In the genomic region with DNA sequence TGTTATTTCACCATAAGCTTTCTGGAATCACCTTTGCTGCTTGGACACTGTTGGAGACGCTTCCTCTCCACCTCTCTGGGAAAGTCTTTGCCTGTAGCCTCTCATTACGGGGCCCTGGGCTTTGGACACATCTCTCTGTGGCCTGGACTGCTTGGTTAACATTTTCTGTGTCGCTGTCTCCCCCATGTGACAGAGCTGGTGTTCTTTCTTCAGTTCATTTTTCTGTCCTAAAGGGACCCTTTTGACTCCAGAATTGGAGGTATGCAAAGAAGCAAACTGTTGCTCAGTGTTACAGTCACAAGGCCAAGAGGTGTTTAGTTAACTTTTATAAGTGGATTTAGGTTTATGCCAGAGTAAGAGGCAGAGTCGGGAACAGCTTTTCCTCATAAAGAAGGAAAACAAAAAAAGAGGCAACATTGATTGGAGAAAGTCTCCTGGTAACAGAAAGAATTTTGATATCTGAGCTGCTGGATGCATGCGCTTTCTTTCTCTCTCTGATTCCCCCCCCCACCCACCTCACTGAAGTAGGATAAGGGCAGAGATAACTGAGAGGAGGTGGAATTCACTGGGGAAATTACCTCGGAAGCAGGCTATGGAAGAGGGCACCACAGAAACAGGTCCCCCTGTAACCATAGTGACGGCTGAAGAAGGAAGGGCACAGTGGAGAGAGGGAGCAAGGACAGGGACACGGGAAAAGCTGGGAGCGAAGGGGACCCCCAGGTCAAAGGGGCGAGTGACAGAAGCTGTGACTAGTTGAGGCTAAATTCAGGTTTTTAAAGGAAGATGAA, we compare ENCODE assay signal across 11 cellular contexts. TPM values are rescaled to one million over a fixed set of nuclear protein-coding genes. Genes with fewer than 3 reads are reported as not detected.
A peak's percentile ranks its signal among the peaks of the same experiment; 100 is the strongest.
DNase-seq lines count a peak whose midpoint lies in the region; ATAC-seq and TF ChIP-seq lines count a peak whose summit lies in the region.
"Had no signal": no experiment of that assay in that cellular context is flagged by ENCODE, and none has a peak within 500 bp of the region (broad histone marks: within the 10 kb centered on the region; RNA-seq: fewer than 3 reads in every experiment).

No MANE protein-coding gene starts in this region.

- H3K27ac ChIP-seq in PC-9 (no peak overlapping the region), colonic mucosa (no peak overlapping the region)

- H3K27me3 ChIP-seq in PC-9 (ENCODE audit: insufficient read depth, low read depth): no peaks in the 10 kb centered on the region
- H3K27me3 ChIP-seq in colonic mucosa: no peaks in the 10 kb centered on the region

- H3K4me1 ChIP-seq in PC-9 (replicated peaks; ENCODE audit: insufficient read depth) (no peaks in the 10 kb centered on the region), colonic mucosa (no peaks in the 10 kb centered on the region)

- H3K9me3 ChIP-seq in PC-9 (ENCODE audit: insufficient read depth, low read depth): no peaks in the 10 kb centered on the region
- H3K9me3 ChIP-seq in colonic mucosa: no peaks in the 10 kb centered on the region

- no peaks in the 10 kb centered on the region for H3F3A ChIP-seq in PC-9 (ENCODE audit: insufficient read depth, low read depth)

- no peak overlapping the region for H2AFZ ChIP-seq in PC-9

- peaks cover 5% of the 10 kb centered on the region for H3K9me3 Mint-ChIP-seq in stimulated activated memory B cell treated with anti-CD40 and anti-IgM and Interleukin-4, amounts not matched to agents 10 μg/mL and 1 μg/mL and 100 μg/mL, for 72 hours
- no peaks in the 10 kb centered on the region for H3K9me3 Mint-ChIP-seq in Calu3 (ENCODE audit: low read depth, unreplicated experiment)

- no peaks in the 10 kb centered on the region for H4K20me1 ChIP-seq in PC-9 (ENCODE audit: insufficient read depth)

- H3K27me3 Mint-ChIP-seq in stimulated activated memory B cell treated with anti-CD40 and anti-IgM and Interleukin-4, amounts not matched to agents 10 μg/mL and 1 μg/mL and 100 μg/mL, for 72 hours: peaks cover 45% of the 10 kb centered on the region
- peaks cover 71% of the 10 kb centered on the region for H3K27me3 Mint-ChIP-seq in Calu3 (ENCODE audit: unreplicated experiment)

- peak overlapping the region; percentile 9 for H3K27ac Mint-ChIP-seq in stimulated activated memory B cell treated with anti-CD40 and anti-IgM and Interleukin-4, amounts not matched to agents 10 μg/mL and 1 μg/mL and 100 μg/mL, for 72 hours
- H3K27ac Mint-ChIP-seq in Calu3 (ENCODE audit: unreplicated experiment): no peak overlapping the region

- H3K36me3 ChIP-seq in PC-9 (ENCODE audit: low read depth) (no peaks in the 10 kb centered on the region), colonic mucosa (no peaks in the 10 kb centered on the region)

- no peak overlapping the region for H3K4me3 ChIP-seq in PC-9
- no peak overlapping the region for H3K4me3 ChIP-seq in colonic mucosa

- no peaks in the 10 kb centered on the region for H3K36me3 Mint-ChIP-seq in stimulated activated memory B cell treated with anti-CD40 and anti-IgM and Interleukin-4, amounts not matched to agents 10 μg/mL and 1 μg/mL and 100 μg/mL, for 72 hours
- peaks cover 3% of the 10 kb centered on the region for H3K36me3 Mint-ChIP-seq in Calu3 (ENCODE audit: insufficient read depth, unreplicated experiment)

- BruUV-seq in PC-9 (replicated peaks; lab: Mats Ljungman, UMichigan) (no TSS peak), Calu3 (replicated peaks; lab: Mats Ljungman, UMichigan) (no TSS peak)

- CTCF ChIA-PET in PC-9 (lab: Charles Lee) (interaction anchor here (0.6 to 2.0 kb wide), 7 partner anchors 44 to 629 kb away, joined by 3 to 21 read pairs (median 4); a partner anchor contains a TSS), Calu3 (lab: Charles Lee) (interaction anchor here (0.6 to 1.5 kb wide), 3 partner anchors 42 to 261 kb away, joined by 3 to 4 read pairs (median 3); a partner anchor contains a TSS)

- intact Hi-C loops in PC-9 (cut with micrococcal nuclease; ENCODE audit: unreplicated experiment): loop anchor here (1.0 to 5.0 kb wide), 3 partner anchors 69 to 268 kb away; a partner anchor contains a TSS
- intact Hi-C loops in colonic mucosa (cut with DNase I): loop anchor here (5.0 kb wide), 1 partner anchor 113 kb away; a partner anchor contains a TSS
- intact Hi-C loops in Calu3 (cut with micrococcal nuclease; ENCODE audit: unreplicated experiment): loop anchor here (2.0 to 5.0 kb wide), 2 partner anchors 68 to 113 kb away; a partner anchor contains a TSS

- H3K4me2 ChIP-seq in PC-9: peak overlapping the region; percentile 64; the same call in 1 of the 2 replicates

- DNase-seq in NCI-H345 (lab: John Stamatoyannopoulos, UW) (peak; percentile 17), NCI-H345 treated with DMSO at 0.1 percent for 48 hours (lab: John Stamatoyannopoulos, UW; ENCODE audit: unreplicated experiment) (no peak), PC-9 (no peak), foreskin melanocyte (peak; percentile 28), colonic mucosa (no peak), Calu3 (no peak)
- no peak for DNase-seq in activated T-cell treated with anti-CD3 and anti-CD28 coated beads, Interleukin-2, amount 50 U/mL, for 48 hours
- DNase-seq: NCI-H2171 had no signal

- peaks cover 13% of the 10 kb centered on the region for H3K4me1 Mint-ChIP-seq in stimulated activated memory B cell treated with anti-CD40 and anti-IgM and Interleukin-4, amounts not matched to agents 10 μg/mL and 1 μg/mL and 100 μg/mL, for 72 hours
- H3K4me1 Mint-ChIP-seq in Calu3 (ENCODE audit: low read depth, unreplicated experiment): peaks cover 13% of the 10 kb centered on the region

- no peaks in the 10 kb centered on the region for H3K79me2 ChIP-seq in PC-9 (ENCODE audit: low read depth)

- no peak for ATAC-seq in stimulated activated memory B cell treated with anti-CD40 and anti-IgM and Interleukin-4, amounts not matched to agents 10 μg/mL and 1 μg/mL and 100 μg/mL, for 72 hours

- no peak overlapping the region for H3K9ac ChIP-seq in colonic mucosa (ENCODE audit: low read depth in 2 of 2, low read length in 2 of 2)

- no peaks in the 10 kb centered on the region for H3K9me2 ChIP-seq in PC-9 (ENCODE audit: insufficient read depth)

- H3K4me3 Mint-ChIP-seq in stimulated activated memory B cell treated with anti-CD40 and anti-IgM and Interleukin-4, amounts not matched to agents 10 μg/mL and 1 μg/mL and 100 μg/mL, for 72 hours: no peak overlapping the region
- H3K4me3 Mint-ChIP-seq in Calu3 (ENCODE audit: low read depth, unreplicated experiment): no peak overlapping the region

- no peak for TF ChIP-seq CTCF in PC-9 (conservative IDR thresholded peaks at IDR 0.05)
- no peak for TF ChIP-seq CTCF in colonic mucosa (IDR thresholded peaks at IDR 0.05)
- TF ChIP-seq CTCF in Calu3 (IDR thresholded peaks at IDR 0.05; ENCODE audit: unreplicated experiment): no peak

- POLR2A ChIA-PET in PC-9 (lab: Charles Lee; ENCODE audit: unreplicated experiment): interaction anchor here (0.9 kb wide), 1 partner anchor 503 kb away, joined by 6 read pairs; no protein-coding TSS in a partner anchor

RNA-seq across cellular contexts. Expression of a gene that starts 57.8 kb away (rescaled TPM):
- not detected in 2 replicates for total RNA-seq in PC-9 (2021)
- under 1 TPM; 0.47 to 0.98 TPM for total RNA-seq in colonic mucosa
- total RNA-seq in Calu3 (2022): not detected in 2 replicates
- total RNA-seq: dermis microvascular lymphatic vessel endothelial cell, lung microvascular endothelial cell had no signal

Comparison
In these comparisons a context has a peak if more than half of its experiments do, and no peak if none do; other contexts are left out.
1. DNase-seq: peak in NCI-H345 (single experiment) and foreskin melanocyte (single experiment); none in NCI-H345 treated with DMSO at 0.1 percent for 48 hours (single experiment), PC-9 (0 of 2), activated T-cell treated with anti-CD3 and anti-CD28 coated beads, Interleukin-2, amount 50 U/mL, for 48 hours (0 of 2), colonic mucosa (single experiment) and Calu3 (single experiment).